7 cellular contexts compared by ENCODE assay signal in genomic region chr16:67538666-67539101, GRCh38. TPM values are rescaled to one million over a fixed set of nuclear protein-coding genes. Genes with fewer than 3 reads are reported as not detected.
A peak's percentile ranks its signal among the peaks of the same experiment; 100 is the strongest.
DNase-seq lines count a peak whose midpoint lies in the region; ATAC-seq and TF ChIP-seq lines count a peak whose summit lies in the region.
"Had no signal": no experiment of that assay in that cellular context is flagged by ENCODE, and none has a peak within 500 bp of the region (broad histone marks: within the 10 kb centered on the region; RNA-seq: fewer than 3 reads in every experiment).

No MANE protein-coding gene starts in this region.

- TF ChIP-seq POLR2A in testis (IDR thresholded peaks at IDR 0.05): no peak

- H3K4me3 ChIP-seq in testis: peak overlapping the region in 1 of 2 donors; percentile 73

- CTCF ChIA-PET in activated CD4-positive, alpha-beta T cell treated with anti-CD3 and anti-CD28 coated beads, Interleukin-2, amount 10 ng/mL, durations not matched to agents 7 days and 5 days (lab: Charles Lee): interaction anchor here (1.1 to 12.3 kb wide), 2 partner anchors 18 to 107 kb away, joined by 3 to 116 read pairs; partner anchors contain the start of gene CARMIL2

- H3K4me1 ChIP-seq in testis: peaks cover 46% of the 10 kb centered on the region

- intact Hi-C loops in testis (cut with DNase I; ENCODE audit: low total_unique reads): no loop called here

- TF ChIP-seq CTCF in glutamatergic neuron (IDR thresholded peaks at IDR 0.05; ENCODE audit: partially characterized antibody, unreplicated experiment) (no peak), testis (IDR thresholded peaks at IDR 0.05) (no peak)

- H3K36me3 ChIP-seq in testis (ENCODE audit: low read depth, missing control alignments): no peaks in the 10 kb centered on the region

- no peak for DNase-seq in activated CD4-positive, alpha-beta T cell treated with anti-CD3 and anti-CD28 coated beads, Interleukin-2, amount 10 ng/mL, durations not matched to agents 7 days and 5 days
- DNase-seq in activated CD4-positive, alpha-beta T cell treated with anti-CD3 and anti-CD28 coated beads, Interleukin-2, amount 50 U/mL, for 4 hours: no peak
- DNase-seq in glutamatergic neuron (no peak), testis (no peak), cerebellar nuclear complex (lab: John Stamatoyannopoulos, UW) (no peak)
- DNase-seq: NCI-H2029 treated with DMSO at 0.1 percent for 48 hours had no signal

- peak overlapping the region; percentile 11 for H3K27ac Mint-ChIP-seq in activated CD4-positive, alpha-beta T cell treated with anti-CD3 and anti-CD28 coated beads, Interleukin-2, amount 10 ng/mL, durations not matched to agents 7 days and 5 days
- no peak overlapping the region for H3K27ac Mint-ChIP-seq in glutamatergic neuron (ENCODE audit: unreplicated experiment)

- H3K4me1 Mint-ChIP-seq in activated CD4-positive, alpha-beta T cell treated with anti-CD3 and anti-CD28 coated beads, Interleukin-2, amount 10 ng/mL, durations not matched to agents 7 days and 5 days: peaks cover 39% of the 10 kb centered on the region
- H3K4me1 Mint-ChIP-seq in glutamatergic neuron (ENCODE audit: low read depth, unreplicated experiment): peaks cover 7% of the 10 kb centered on the region

- H3K27me3 Mint-ChIP-seq in activated CD4-positive, alpha-beta T cell treated with anti-CD3 and anti-CD28 coated beads, Interleukin-2, amount 10 ng/mL, durations not matched to agents 7 days and 5 days: peaks cover 21% of the 10 kb centered on the region
- peaks cover 39% of the 10 kb centered on the region for H3K27me3 Mint-ChIP-seq in glutamatergic neuron (ENCODE audit: unreplicated experiment)

- POLR2A ChIA-PET in activated CD4-positive, alpha-beta T cell treated with anti-CD3 and anti-CD28 coated beads, Interleukin-2, amount 10 ng/mL, durations not matched to agents 7 days and 5 days (lab: Charles Lee): no interaction called here

- H3K27ac ChIP-seq in testis: peak overlapping the region; percentile 89

- peaks cover 15% of the 10 kb centered on the region for H3K36me3 Mint-ChIP-seq in activated CD4-positive, alpha-beta T cell treated with anti-CD3 and anti-CD28 coated beads, Interleukin-2, amount 10 ng/mL, durations not matched to agents 7 days and 5 days (ENCODE audit: low read depth)
- H3K36me3 Mint-ChIP-seq in glutamatergic neuron (ENCODE audit: unreplicated experiment): peaks cover 14% of the 10 kb centered on the region

- WGBS in testis, 2 donors: 23 to 24% methylated on average over 4 to 23 of the region's 23 CpGs

- no peaks in the 10 kb centered on the region for H3K27me3 ChIP-seq in testis

- H3K9me3 Mint-ChIP-seq in activated CD4-positive, alpha-beta T cell treated with anti-CD3 and anti-CD28 coated beads, Interleukin-2, amount 10 ng/mL, durations not matched to agents 7 days and 5 days: no peaks in the 10 kb centered on the region
- peaks cover 16% of the 10 kb centered on the region for H3K9me3 Mint-ChIP-seq in glutamatergic neuron (ENCODE audit: unreplicated experiment)

- peak overlapping the region; percentile 63 for H3K4me3 Mint-ChIP-seq in activated CD4-positive, alpha-beta T cell treated with anti-CD3 and anti-CD28 coated beads, Interleukin-2, amount 10 ng/mL, durations not matched to agents 7 days and 5 days
- peak overlapping the region; percentile 23 for H3K4me3 Mint-ChIP-seq in glutamatergic neuron (ENCODE audit: unreplicated experiment)

- no peak for ATAC-seq in GM18909 (IDR thresholded peaks at IDR 0.05; ENCODE audit: poor library complexity, unreplicated experiment)

- H3K9me3 ChIP-seq in testis: no peaks in the 10 kb centered on the region

RNA-seq across cellular contexts. Expression of gene RIPOR1, which starts 10.1 kb away (rescaled TPM):
- total RNA-seq in activated CD4-positive, alpha-beta T cell treated with anti-CD3 and anti-CD28 coated beads, Interleukin-2, amount 10 ng/mL, durations not matched to agents 7 days and 5 days: 10 to 100 TPM; 12.8 to 15.8 TPM
- total RNA-seq in glutamatergic neuron (ENCODE audit: unreplicated experiment) (191 TPM), testis (100 to 1,000 TPM in 1 of 2 donors, 10 to 100 TPM in 1; 79.4 to 109 TPM)
- 36.1 TPM for polyA plus RNA-seq in testis (ENCODE audit: insufficient read depth, low read depth, low replicate concordance)

RNA-seq across cellular contexts. Expression of gene CTCF, which starts 23.6 kb away (rescaled TPM):
- 10 to 100 TPM; 87.1 to 98.5 TPM for total RNA-seq in activated CD4-positive, alpha-beta T cell treated with anti-CD3 and anti-CD28 coated beads, Interleukin-2, amount 10 ng/mL, durations not matched to agents 7 days and 5 days
- total RNA-seq in glutamatergic neuron (ENCODE audit: unreplicated experiment) (42.8 TPM), testis (10 to 100 TPM; 45.5 to 47.0 TPM)
- 25.9 TPM for polyA plus RNA-seq in testis (ENCODE audit: insufficient read depth, low read depth, low replicate concordance)

RNA-seq across cellular contexts. Expression of gene AGRP, which starts 55.3 kb away (rescaled TPM):
- total RNA-seq in activated CD4-positive, alpha-beta T cell treated with anti-CD3 and anti-CD28 coated beads, Interleukin-2, amount 10 ng/mL, durations not matched to agents 7 days and 5 days: not detected
- total RNA-seq in glutamatergic neuron (ENCODE audit: unreplicated experiment) (not detected), testis (1 to 10 TPM; 1.2 to 1.7 TPM)
- polyA plus RNA-seq in testis (ENCODE audit: insufficient read depth, low read depth, low replicate concordance): not detected

RNA-seq across cellular contexts. Expression of gene ATP6V0D1, which starts 57.7 kb away (rescaled TPM):
- total RNA-seq in activated CD4-positive, alpha-beta T cell treated with anti-CD3 and anti-CD28 coated beads, Interleukin-2, amount 10 ng/mL, durations not matched to agents 7 days and 5 days: 10 to 100 TPM; 52.1 to 60.3 TPM
- total RNA-seq in glutamatergic neuron (ENCODE audit: unreplicated experiment) (111 TPM), testis (100 to 1,000 TPM in 1 of 2 donors, 10 to 100 TPM in 1; 95.0 to 135 TPM)
- 165 TPM for polyA plus RNA-seq in testis (ENCODE audit: insufficient read depth, low read depth, low replicate concordance)

Comparison
In these comparisons a context has a peak if more than half of its experiments do, and no peak if none do; other contexts are left out.
1. RNA of gene RIPOR1, which starts 10.1 kb away (total RNA-seq): 191 TPM in glutamatergic neuron (single experiment) and 79.4 to 109 TPM in testis; 12.8 to 15.8 TPM in activated CD4-positive, alpha-beta T cell treated with anti-CD3 and anti-CD28 coated beads, Interleukin-2, amount 10 ng/mL, durations not matched to agents 7 days and 5 days; every median in the first group is over 4 times any median in the second.